Comparison of ENCODE assay signal across 22 cellular contexts in the genomic region with DNA sequence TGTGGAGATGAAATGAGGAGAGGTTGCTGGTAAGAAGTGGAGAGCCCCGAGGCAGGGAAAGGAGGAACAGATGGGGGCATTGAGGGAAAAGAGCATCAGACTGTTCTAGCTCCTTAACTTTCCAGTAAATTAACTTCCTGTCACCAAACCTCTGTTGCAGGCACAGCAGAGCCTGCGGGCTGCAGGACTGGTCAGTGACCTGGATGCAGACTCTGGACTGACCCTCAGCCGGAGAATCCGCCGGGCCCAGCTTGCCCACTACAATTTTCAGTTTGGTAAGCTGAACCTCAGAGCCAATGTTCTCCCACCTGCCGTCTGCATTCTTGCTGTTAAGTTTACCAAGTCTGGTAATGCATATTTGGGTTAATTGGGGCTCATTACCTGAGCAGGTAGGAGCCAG. TPM values are rescaled to one million over a fixed set of nuclear protein-coding genes. Genes with fewer than 3 reads are reported as not detected.
"Had no signal": no experiment of that assay in that cellular context is flagged by ENCODE, and none has a peak within 500 bp of the region (broad histone marks: within the 10 kb centered on the region; RNA-seq: fewer than 3 reads in every experiment).

No MANE protein-coding gene starts in this region.

- H3K27me3 ChIP-seq: colonic mucosa, ovary, sigmoid colon, upper lobe of right lung had no signal

- H3K36me3 ChIP-seq: colonic mucosa, ovary had no signal

- DNase-seq: activated CD4-positive, alpha-beta T cell treated with anti-CD3 and anti-CD28 coated beads, Interleukin-2, amount 50 U/mL, for 1 hour; activated CD8-positive, alpha-beta memory T cell treated with anti-CD3 and anti-CD28 coated beads for 24 hours; activated CD8-positive, alpha-beta memory T cell treated with anti-CD3 and anti-CD28 coated beads, Interleukin-2, amount 50 U/mL, for 48 hours; activated effector memory CD4-positive, alpha-beta T cell treated with anti-CD3 and anti-CD28 coated beads, Interleukin-2, amount 50 U/mL, for 16 hours; activated T-cell treated with anti-CD3 and anti-CD28 coated beads, Interleukin-2, amount 50 U/mL, for 48 hours; amniotic stem cell; colonic mucosa; effector CD4-positive, alpha-beta T cell; left cardiac atrium; sigmoid colon; stimulated activated CD4-positive, alpha-beta T cell treated with anti-CD3 and anti-CD28 coated beads, Interleukin-4, amount 100 ng/mL, for 4 hours; stimulated activated naive B cell treated with anti-CD40 and anti-IgM and Interleukin-4, amounts not matched to agents 10 μg/mL and 1 μg/mL and 100 μg/mL, for 72 hours; T-helper 1 cell; T1000 had no signal

- ATAC-seq: left cardiac atrium; stimulated activated naive B cell treated with anti-CD40 and anti-IgM and Interleukin-4, amounts not matched to agents 10 μg/mL and 1 μg/mL and 100 μg/mL, for 72 hours had no signal

- H3K4me3 ChIP-seq: colonic mucosa, lung, ovary, sigmoid colon, upper lobe of right lung had no signal

- H3K27me3 Mint-ChIP-seq: activated naive CD4-positive, alpha-beta T cell treated with anti-CD3 and anti-CD28 coated beads, Interleukin-2, amount 50 U/mL, for 24 hours; central memory CD8-positive, alpha-beta T cell; natural killer cell treated with Interleukin-12 subunit alpha and Interleukin-12 subunit beta and Interleukin-15 and Interleukin-18, amount 100 ng/mL, for 72 hours; stimulated activated naive B cell treated with anti-CD40 and anti-IgM and Interleukin-4, amounts not matched to agents 10 μg/mL and 1 μg/mL and 100 μg/mL, for 72 hours had no signal

- H3K4me3 Mint-ChIP-seq: activated naive CD4-positive, alpha-beta T cell treated with anti-CD3 and anti-CD28 coated beads, Interleukin-2, amount 50 U/mL, for 24 hours; brain; central memory CD8-positive, alpha-beta T cell; natural killer cell treated with Interleukin-12 subunit alpha and Interleukin-12 subunit beta and Interleukin-15 and Interleukin-18, amount 100 ng/mL, for 72 hours; stimulated activated naive B cell treated with anti-CD40 and anti-IgM and Interleukin-4, amounts not matched to agents 10 μg/mL and 1 μg/mL and 100 μg/mL, for 72 hours had no signal

- H3K9me3 Mint-ChIP-seq: activated naive CD4-positive, alpha-beta T cell treated with anti-CD3 and anti-CD28 coated beads, Interleukin-2, amount 50 U/mL, for 24 hours; brain; central memory CD8-positive, alpha-beta T cell; natural killer cell treated with Interleukin-12 subunit alpha and Interleukin-12 subunit beta and Interleukin-15 and Interleukin-18, amount 100 ng/mL, for 72 hours; stimulated activated naive B cell treated with anti-CD40 and anti-IgM and Interleukin-4, amounts not matched to agents 10 μg/mL and 1 μg/mL and 100 μg/mL, for 72 hours had no signal

- H3K4me1 Mint-ChIP-seq: activated naive CD4-positive, alpha-beta T cell treated with anti-CD3 and anti-CD28 coated beads, Interleukin-2, amount 50 U/mL, for 24 hours had no signal

- H3K27ac ChIP-seq: colonic mucosa, ovary, sigmoid colon, upper lobe of right lung had no signal

- H3K27ac Mint-ChIP-seq: activated naive CD4-positive, alpha-beta T cell treated with anti-CD3 and anti-CD28 coated beads, Interleukin-2, amount 50 U/mL, for 24 hours; natural killer cell treated with Interleukin-12 subunit alpha and Interleukin-12 subunit beta and Interleukin-15 and Interleukin-18, amount 100 ng/mL, for 72 hours had no signal

- H3K9me3 ChIP-seq: colonic mucosa, ovary, sigmoid colon, upper lobe of right lung had no signal

RNA-seq across cellular contexts. Expression of a gene that starts 10.1 kb away (rescaled TPM):
- total RNA-seq: colonic mucosa; glomerular endothelial cell; left cardiac atrium; lung; natural killer cell treated with Interleukin-12 subunit alpha and Interleukin-12 subunit beta and Interleukin-15 and Interleukin-18, amount 100 ng/mL, for 72 hours; sigmoid colon had no signal
